19 cellular contexts compared by ENCODE assay signal in the genomic region with DNA sequence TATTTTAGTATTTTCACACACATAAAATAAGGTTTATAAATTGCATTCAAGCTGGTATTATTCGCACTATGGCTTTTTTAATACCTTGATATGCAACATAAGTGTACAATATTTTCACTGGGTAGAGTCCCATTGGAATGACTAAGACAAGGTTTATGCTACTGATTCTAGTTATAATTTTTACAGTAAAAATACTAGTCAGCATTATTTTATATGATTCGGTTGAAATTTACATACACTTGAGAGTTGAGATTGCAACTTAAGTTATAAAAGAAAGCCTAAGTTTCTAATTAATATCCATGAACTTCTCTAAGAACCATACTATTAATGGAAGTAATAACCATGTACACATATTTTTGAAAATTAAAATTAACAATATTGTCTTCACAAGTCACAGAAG.
DNase-seq lines count a peak whose midpoint lies in the region; ATAC-seq, FAIRE-seq and TF ChIP-seq lines count a peak whose summit lies in the region.
"Had no signal": no experiment of that assay in that cellular context is flagged by ENCODE, and none has a peak within 500 bp of the region (broad histone marks: within the 10 kb centered on the region; RNA-seq: fewer than 3 reads in every experiment).

No MANE protein-coding gene starts in this region.

- intact Hi-C loops in HepG2 (cut with micrococcal nuclease; ENCODE audit: unreplicated experiment) = no loop called here
- intact Hi-C loops in right lobe of liver (cut with DNase I) = no loop called here
- intact Hi-C loops in K562 (cut with micrococcal nuclease) = no loop called here

- H3K27ac ChIP-seq in HepG2 (ENCODE audit: extremely low read length, insufficient read depth, low read length) (no peak overlapping the region), right lobe of liver (no peak overlapping the region), K562 (ENCODE audit: extremely low read depth, low read depth, low read length) (no peak overlapping the region), right atrium auricular region (no peak overlapping the region)
- H3K27ac ChIP-seq: 22Rv1, GM23248 had no signal

- no peak for TF ChIP-seq EP300 in HepG2 (IDR thresholded peaks at IDR 0.05; ENCODE audit: low read depth in 2 of 2, low read length in 2 of 2)
- TF ChIP-seq EP300 in HepG2 (CRISPR knock-in tag; IDR thresholded peaks at IDR 0.05; ENCODE audit: borderline replicate concordance) = no peak
- no peak for TF ChIP-seq EP300 in K562 (IDR thresholded peaks at IDR 0.05; ENCODE audit: low read length)

- no peaks in the 10 kb centered on the region for H3K27me3 Mint-ChIP-seq in osteocyte (ENCODE audit: unreplicated experiment)
- H3K27me3 Mint-ChIP-seq: CD4-positive, alpha-beta memory T cell had no signal

- H3K9me1 ChIP-seq in K562 (ENCODE audit: control insufficient read depth, insufficient read depth, low read length) = no peaks in the 10 kb centered on the region

- no peak overlapping the region for H3K4me3 Mint-ChIP-seq in osteocyte (ENCODE audit: unreplicated experiment)
- H3K4me3 Mint-ChIP-seq: CD4-positive, alpha-beta memory T cell; H9 had no signal

- TF ChIP-seq RAD21 in HepG2 (CRISPR knock-in tag; IDR thresholded peaks at IDR 0.05) (no peak), K562 (CRISPR knock-in tag; conservative IDR thresholded peaks at IDR 0.05 in 1 of 2, IDR thresholded peaks at IDR 0.05 in 1 of 2) (no peak)

- H3K4me1 ChIP-seq in HepG2 (ENCODE audit: insufficient read depth, low read length) = no peaks in the 10 kb centered on the region
- H3K4me1 ChIP-seq in right lobe of liver = peaks cover 0 to 11% (median 2%) of the 10 kb centered on the region in 4 donors
- no peaks in the 10 kb centered on the region for H3K4me1 ChIP-seq in K562 (replicated peaks in 1 of 2; ENCODE audit: control insufficient read depth in 2 of 2, insufficient read depth in 2 of 2, low read length in 2 of 2)
- peaks cover 0 to 12% of the 10 kb centered on the region in 2 donors for H3K4me1 ChIP-seq in right atrium auricular region

- H2AFZ ChIP-seq in HepG2 (ENCODE audit: low read length) = no peak overlapping the region
- no peak overlapping the region for H2AFZ ChIP-seq in K562 (ENCODE audit: low read depth, low read length)
- H2AFZ ChIP-seq: GM23248 had no signal

- H3K4me2 ChIP-seq in HepG2 (ENCODE audit: low read depth, low read length) = no peak overlapping the region
- no peak overlapping the region for H3K4me2 ChIP-seq in K562 (ENCODE audit: insufficient read depth, low read length)

- POLR2A ChIA-PET in HepG2 (lab: Yijun Ruan, JAX) = no interaction called here
- POLR2A ChIA-PET in K562 (lab: Yijun Ruan, JAX) = no interaction called here

- BruUV-seq in HepG2 (replicated peaks; lab: Mats Ljungman, UMichigan) (no TSS peak), K562 (replicated peaks; lab: Mats Ljungman, UMichigan) (no TSS peak)

- H3K9me3 Mint-ChIP-seq in osteocyte (ENCODE audit: unreplicated experiment) = peaks cover 11% of the 10 kb centered on the region
- H3K9me3 Mint-ChIP-seq: H9 had no signal

- TF ChIP-seq POLR2A in HepG2 (IDR thresholded peaks at IDR 0.05; ENCODE audit: insufficient read depth in 1 of 2, low read depth in 2 of 2, low read length in 2 of 2) = no peak
- TF ChIP-seq POLR2A in right lobe of liver (IDR thresholded peaks at IDR 0.05) = no peak
- no peak for TF ChIP-seq POLR2A in K562 (conservative IDR thresholded peaks at IDR 0.05)

- WGBS in HepG2 (ENCODE audit: low lambda C conversion rate) = 20% methylated on average over 2 of the region's 2 CpGs
- WGBS in right lobe of liver (ENCODE audit: insufficient coverage, low coverage, low lambda C conversion rate, missing lambda C conversion rate) = 89% methylated on average over 2 of the region's 2 CpGs
- 75% methylated on average over 2 of the region's 2 CpGs for WGBS in K562 (ENCODE audit: insufficient coverage, low coverage, missing lambda C conversion rate)

- in situ Hi-C loops in HepG2 (cut with HindIII; ENCODE audit: extremely low pct_ligation_motif_present, low pct_unique_long_range_greater_than_20kb) = no loop called here
- in situ Hi-C loops in K562 (cut with MboI) = no loop called here

- H3K79me2 ChIP-seq in HepG2 (ENCODE audit: insufficient read depth, low read length) = no peaks in the 10 kb centered on the region
- no peaks in the 10 kb centered on the region for H3K79me2 ChIP-seq in K562 (ENCODE audit: control insufficient read depth, insufficient read depth, low read length)

- FAIRE-seq in HepG2 (lab: Jason Lieb, UNC) (no peak), K562 (lab: Jason Lieb, UNC) (no peak)
- FAIRE-seq: A204.1, GM12891 had no signal

- no peak overlapping the region for H3K4me3 ChIP-seq in HepG2 (replicated peaks in 1 of 3; ENCODE audit: insufficient read depth in 1 of 3, low read depth in 2 of 3, low read length in 3 of 3)
- H3K4me3 ChIP-seq in right lobe of liver = no peak overlapping the region
- no peak overlapping the region for H3K4me3 ChIP-seq in K562
- no peak overlapping the region for H3K4me3 ChIP-seq in right atrium auricular region
- H3K4me3 ChIP-seq: GM23248 had no signal

- CTCF ChIA-PET in HepG2 (lab: Yijun Ruan, JAX; ENCODE audit: low intra/inter-chr PET ratio, low total read pairs) = no interaction called here
- CTCF ChIA-PET in K562 (lab: Yijun Ruan, JAX; ENCODE audit: low intra/inter-chr PET ratio) = no interaction called here

- peaks cover 55% of the 10 kb centered on the region for H3K4me1 Mint-ChIP-seq in osteocyte (ENCODE audit: unreplicated experiment)
- H3K4me1 Mint-ChIP-seq: CD4-positive, alpha-beta memory T cell had no signal

- TF ChIP-seq CTCF in HepG2 (CRISPR knock-in tag; IDR thresholded peaks at IDR 0.05) (no peak), right lobe of liver (IDR thresholded peaks at IDR 0.05) (no peak), K562 (IDR thresholded peaks at IDR 0.05 in 2 of 3, conservative IDR thresholded peaks at IDR 0.05 in 1 of 3; ENCODE audit: insufficient read depth in 2 of 3, low read depth in 1 of 3, low read length in 3 of 3) (no peak), osteocyte (IDR thresholded peaks at IDR 0.05) (no peak), right atrium auricular region (IDR thresholded peaks at IDR 0.05) (no peak)

- H3K36me3 ChIP-seq in HepG2 (replicated peaks in 1 of 2; ENCODE audit: control insufficient read depth in 1 of 2, insufficient read depth in 2 of 2, low read length in 2 of 2) = no peaks in the 10 kb centered on the region
- no peaks in the 10 kb centered on the region for H3K36me3 ChIP-seq in right lobe of liver
- no peaks in the 10 kb centered on the region for H3K36me3 ChIP-seq in K562 (ENCODE audit: control insufficient read depth, insufficient read depth, low read length)
- H3K36me3 ChIP-seq in right atrium auricular region = no peaks in the 10 kb centered on the region

- no peak for ATAC-seq in HepG2
- ATAC-seq in right lobe of liver = no peak
- no peak for ATAC-seq in K562
- ATAC-seq in GM21825 (IDR thresholded peaks at IDR 0.05; ENCODE audit: unreplicated experiment) = no peak
- ATAC-seq: HCT116 had no signal

- H4K20me1 ChIP-seq in HepG2 (ENCODE audit: insufficient read depth, low read length) (no peaks in the 10 kb centered on the region), K562 (replicated peaks; ENCODE audit: control insufficient read depth, insufficient read depth, low read length) (no peaks in the 10 kb centered on the region)

- peaks cover 2% of the 10 kb centered on the region for H3K36me3 Mint-ChIP-seq in osteocyte (ENCODE audit: unreplicated experiment)
- H3K36me3 Mint-ChIP-seq: CD4-positive, alpha-beta memory T cell had no signal

- H3K27ac Mint-ChIP-seq in osteocyte (ENCODE audit: unreplicated experiment) = peak overlapping the region; percentile 84
- H3K27ac Mint-ChIP-seq: CD4-positive, alpha-beta memory T cell; H9 had no signal

- H3K9ac ChIP-seq in HepG2 (ENCODE audit: insufficient read depth, low read depth, low read length) = no peak overlapping the region
- no peak overlapping the region for H3K9ac ChIP-seq in K562 (ENCODE audit: insufficient read depth in 1 of 2, low read depth in 2 of 2, low read length in 2 of 2)
- H3K9ac ChIP-seq: GM23248 had no signal

- H3K27me3 ChIP-seq in HepG2 (ENCODE audit: control insufficient read depth in 1 of 2, insufficient read depth in 2 of 2, low read length in 2 of 2) (no peaks in the 10 kb centered on the region), right lobe of liver (no peaks in the 10 kb centered on the region), K562 (ENCODE audit: control insufficient read depth in 2 of 2, insufficient read depth in 2 of 2, low read length in 2 of 2) (no peaks in the 10 kb centered on the region), right atrium auricular region (no peaks in the 10 kb centered on the region)

- DNase-seq in HepG2 (ENCODE audit: low spot score) (no peak), right lobe of liver (no peak), K562 (ENCODE audit: extremely low read depth in 1 of 4, low spot score in 3 of 4) (no peak), osteocyte (ENCODE audit: extremely low spot score, unreplicated experiment) (no peak), right atrium auricular region (ENCODE audit: low spot score) (no peak)
- DNase-seq: C1 segment of cervical spinal cord; Calu3; CD4-positive, alpha-beta memory T cell; COR-L47; DMS53; DMS79 treated with DMSO at 0.1 percent for 48 hours; GF-D8; GM23248; H9 had no signal

- H3K9me3 ChIP-seq in HepG2 (ENCODE audit: low read length) (peaks cover 31% of the 10 kb centered on the region), right lobe of liver (no peaks in the 10 kb centered on the region), K562 (replicated peaks; ENCODE audit: control insufficient read depth, insufficient read depth, low read depth, low read length) (no peaks in the 10 kb centered on the region), right atrium auricular region (no peaks in the 10 kb centered on the region)

TF ChIP-seq in HepG2, 621 proteins besides CTCF, POLR2A, EP300 and RAD21 (continues in another document):
- peak; percentile 64 to 89 for TF ChIP-seq MAFK (conservative IDR thresholded peaks at IDR 0.05 in 1 of 2, IDR thresholded peaks at IDR 0.05 in 1 of 2; ENCODE audit: low read length in 2 of 2)

TF ChIP-seq in K562, 482 proteins besides CTCF, POLR2A, EP300 and RAD21 (continues in another document):
- TF ChIP-seq ZNF507 (tag; conservative IDR thresholded peaks at IDR 0.05) (no peak), POLR2G (IDR thresholded peaks at IDR 0.05; ENCODE audit: low read depth, low read length) (no peak), MAFG (tag; conservative IDR thresholded peaks at IDR 0.05) (peak; percentile 74), THRAP3 (IDR thresholded peaks at IDR 0.05; ENCODE audit: borderline replicate concordance) (no peak)
- TF ChIP-seq, protein P1, sequence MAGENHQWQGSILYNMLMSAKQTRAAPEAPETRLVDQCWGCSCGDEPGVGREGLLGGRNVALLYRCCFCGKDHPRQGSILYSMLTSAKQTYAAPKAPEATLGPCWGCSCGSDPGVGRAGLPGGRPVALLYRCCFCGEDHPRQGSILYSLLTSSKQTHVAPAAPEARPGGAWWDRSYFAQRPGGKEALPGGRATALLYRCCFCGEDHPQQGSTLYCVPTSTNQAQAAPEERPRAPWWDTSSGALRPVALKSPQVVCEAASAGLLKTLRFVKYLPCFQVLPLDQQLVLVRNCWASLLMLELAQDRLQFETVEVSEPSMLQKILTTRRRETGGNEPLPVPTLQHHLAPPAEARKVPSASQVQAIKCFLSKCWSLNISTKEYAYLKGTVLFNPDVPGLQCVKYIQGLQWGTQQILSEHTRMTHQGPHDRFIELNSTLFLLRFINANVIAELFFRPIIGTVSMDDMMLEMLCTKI (IDR thresholded peaks at IDR 0.05; ENCODE audit: partially characterized antibody) = no peak
